ENCODE assay signal across 23 cellular contexts in genomic region chr10:132985546-132985900, GRCh38. TPM values are rescaled to one million over a fixed set of nuclear protein-coding genes. Genes with fewer than 3 reads are reported as not detected.
"Had no signal": no experiment of that assay in that cellular context is flagged by ENCODE, and none has a peak within 500 bp of the region (broad histone marks: within the 10 kb centered on the region; RNA-seq: fewer than 3 reads in every experiment).

No MANE protein-coding gene starts in this region.

- ATAC-seq: K562, SK-N-SH treated with all-trans-retinoic acid at 6 μM for 48 hours had no signal

- H3K4me3 ChIP-seq: K562, SJCRH30 had no signal

- H3K36me3 ChIP-seq: SJCRH30 had no signal

- H3K27me3 Mint-ChIP-seq: IgD-negative memory B cell had no signal

- DNase-seq: Kasumi-1, MM.1S, NCI-H1092 treated with DMSO at 0.1 percent for 48 hours, NCI-H1436, NCI-H187, NCI-H2029, NCI-H2081 treated with DMSO at 0.1 percent for 48 hours, NCI-H2171, NCI-H226, NCI-H446, NCI-H510A, NCI-H524 treated with DMSO at 0.1 percent for 48 hours, NCI-H69, NCI-H774, RPMI8226, SHP77 treated with DMSO at 0.1 percent for 48 hours, SJCRH30 had no signal

- H3K9me3 Mint-ChIP-seq: IgD-negative memory B cell had no signal

- H3K4me1 ChIP-seq: SJCRH30 had no signal

- H3K4me2 ChIP-seq: KMS-11 had no signal

- H3K27ac ChIP-seq: HL-60, KMS-11, SJCRH30 had no signal

- H3K9me3 ChIP-seq: SJCRH30 had no signal

- H3K27me3 ChIP-seq: SJCRH30 had no signal

- H3K4me3 Mint-ChIP-seq: IgD-negative memory B cell had no signal

- H3K27ac Mint-ChIP-seq: IgD-negative memory B cell had no signal

- H3K9ac ChIP-seq: KMS-11 had no signal

RNA-seq across cellular contexts. Expression of gene CFAP46, which starts 43.2 kb away (rescaled TPM):
- total RNA-seq: K562, M059J had no signal
- polyA plus RNA-seq: IgD-negative memory B cell, K562 had no signal
